In the genomic region with DNA sequence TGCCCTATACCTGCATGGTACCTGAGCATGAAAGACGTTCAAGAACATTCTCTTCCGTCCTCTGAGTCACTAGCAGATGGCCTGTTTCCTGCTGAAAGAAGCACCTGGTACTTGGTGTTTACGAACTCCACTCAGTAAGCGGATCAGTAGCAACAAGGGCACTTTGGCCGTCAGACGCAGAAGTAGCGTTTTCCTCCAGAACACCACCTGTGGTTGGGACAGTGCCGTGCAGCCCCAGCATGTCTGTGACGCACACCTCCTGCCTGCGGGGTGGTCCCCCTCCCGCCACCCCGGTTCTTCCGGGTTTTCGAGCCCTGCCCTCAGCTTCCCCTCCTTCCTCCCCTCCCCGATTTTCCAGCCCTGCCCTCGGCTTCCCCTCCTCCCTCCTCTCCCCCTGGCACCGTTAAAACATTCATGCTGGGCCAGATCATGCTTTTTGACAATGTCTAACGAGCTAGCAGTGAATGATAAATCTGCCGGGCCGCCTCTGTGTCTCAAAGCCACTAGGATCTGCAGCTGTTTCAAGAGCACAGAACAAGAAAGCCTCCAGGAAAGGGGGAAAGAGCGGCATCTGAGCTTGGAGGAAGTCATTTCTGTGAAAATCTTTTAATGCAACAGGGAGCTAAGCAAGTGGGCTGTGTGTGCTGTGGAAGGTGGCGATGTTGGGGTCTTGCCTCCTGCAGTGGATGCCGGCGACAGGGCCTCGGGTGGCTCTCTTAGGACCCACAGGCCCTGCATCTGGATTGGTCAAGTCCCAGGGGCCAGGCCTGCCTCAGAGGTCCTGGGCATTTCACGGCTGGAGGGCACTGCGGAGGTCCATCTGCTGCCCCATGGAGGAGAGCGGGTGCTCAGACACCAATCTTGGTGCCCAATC, we compare ENCODE assay signal across 1 cellular context.
TF ChIP-seq lines count a peak whose summit lies in the region.

No MANE protein-coding gene starts in this region.

TF ChIP-seq in WTC11, 78 proteins besides CTCF, POLR2A, EP300 and RAD21 (continued from another document):
- TF ChIP-seq, protein P1, sequence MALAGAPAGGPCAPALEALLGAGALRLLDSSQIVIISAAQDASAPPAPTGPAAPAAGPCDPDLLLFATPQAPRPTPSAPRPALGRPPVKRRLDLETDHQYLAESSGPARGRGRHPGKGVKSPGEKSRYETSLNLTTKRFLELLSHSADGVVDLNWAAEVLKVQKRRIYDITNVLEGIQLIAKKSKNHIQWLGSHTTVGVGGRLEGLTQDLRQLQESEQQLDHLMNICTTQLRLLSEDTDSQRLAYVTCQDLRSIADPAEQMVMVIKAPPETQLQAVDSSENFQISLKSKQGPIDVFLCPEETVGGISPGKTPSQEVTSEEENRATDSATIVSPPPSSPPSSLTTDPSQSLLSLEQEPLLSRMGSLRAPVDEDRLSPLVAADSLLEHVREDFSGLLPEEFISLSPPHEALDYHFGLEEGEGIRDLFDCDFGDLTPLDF (CRISPR knock-in tag; IDR thresholded peaks at IDR 0.05) = no peak
- TF ChIP-seq OVOL2 (CRISPR knock-in tag; IDR thresholded peaks at IDR 0.05; ENCODE audit: borderline replicate concordance) (no peak), ATF1 (CRISPR knock-in tag; IDR thresholded peaks at IDR 0.05) (no peak), PRRX2 (CRISPR knock-in tag; IDR thresholded peaks at IDR 0.05) (no peak), SOX15 (CRISPR knock-in tag; IDR thresholded peaks at IDR 0.05) (no peak), ETV6 (CRISPR knock-in tag; IDR thresholded peaks at IDR 0.05) (no peak)
- TF ChIP-seq, protein P2, sequence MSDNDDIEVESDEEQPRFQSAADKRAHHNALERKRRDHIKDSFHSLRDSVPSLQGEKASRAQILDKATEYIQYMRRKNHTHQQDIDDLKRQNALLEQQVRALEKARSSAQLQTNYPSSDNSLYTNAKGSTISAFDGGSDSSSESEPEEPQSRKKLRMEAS (CRISPR knock-in tag; IDR thresholded peaks at IDR 0.05) = no peak
- TF ChIP-seq, protein P3, sequence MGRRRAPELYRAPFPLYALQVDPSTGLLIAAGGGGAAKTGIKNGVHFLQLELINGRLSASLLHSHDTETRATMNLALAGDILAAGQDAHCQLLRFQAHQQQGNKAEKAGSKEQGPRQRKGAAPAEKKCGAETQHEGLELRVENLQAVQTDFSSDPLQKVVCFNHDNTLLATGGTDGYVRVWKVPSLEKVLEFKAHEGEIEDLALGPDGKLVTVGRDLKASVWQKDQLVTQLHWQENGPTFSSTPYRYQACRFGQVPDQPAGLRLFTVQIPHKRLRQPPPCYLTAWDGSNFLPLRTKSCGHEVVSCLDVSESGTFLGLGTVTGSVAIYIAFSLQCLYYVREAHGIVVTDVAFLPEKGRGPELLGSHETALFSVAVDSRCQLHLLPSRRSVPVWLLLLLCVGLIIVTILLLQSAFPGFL (CRISPR knock-in tag; IDR thresholded peaks at IDR 0.05; ENCODE audit: borderline replicate concordance) = no peak
